ENCODE assay signal across 2 cellular contexts in the genomic region with DNA sequence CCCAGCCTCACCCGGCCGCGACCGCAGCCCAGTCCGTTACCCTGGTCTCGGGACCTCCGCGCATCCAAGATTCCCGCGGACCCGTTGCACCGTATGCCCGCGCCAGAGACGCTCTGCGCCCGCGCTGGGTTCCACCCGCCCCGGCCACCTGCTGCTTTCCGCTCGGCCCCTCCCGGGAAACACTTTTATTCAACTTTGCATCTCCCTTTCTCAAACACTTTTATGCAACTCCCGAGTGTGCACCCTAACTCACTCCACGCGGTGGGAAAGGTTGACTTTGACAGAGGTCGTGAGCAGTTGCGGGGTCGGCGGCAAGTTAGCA.
TF ChIP-seq lines count a peak whose summit lies in the region.

A gene with protein sequence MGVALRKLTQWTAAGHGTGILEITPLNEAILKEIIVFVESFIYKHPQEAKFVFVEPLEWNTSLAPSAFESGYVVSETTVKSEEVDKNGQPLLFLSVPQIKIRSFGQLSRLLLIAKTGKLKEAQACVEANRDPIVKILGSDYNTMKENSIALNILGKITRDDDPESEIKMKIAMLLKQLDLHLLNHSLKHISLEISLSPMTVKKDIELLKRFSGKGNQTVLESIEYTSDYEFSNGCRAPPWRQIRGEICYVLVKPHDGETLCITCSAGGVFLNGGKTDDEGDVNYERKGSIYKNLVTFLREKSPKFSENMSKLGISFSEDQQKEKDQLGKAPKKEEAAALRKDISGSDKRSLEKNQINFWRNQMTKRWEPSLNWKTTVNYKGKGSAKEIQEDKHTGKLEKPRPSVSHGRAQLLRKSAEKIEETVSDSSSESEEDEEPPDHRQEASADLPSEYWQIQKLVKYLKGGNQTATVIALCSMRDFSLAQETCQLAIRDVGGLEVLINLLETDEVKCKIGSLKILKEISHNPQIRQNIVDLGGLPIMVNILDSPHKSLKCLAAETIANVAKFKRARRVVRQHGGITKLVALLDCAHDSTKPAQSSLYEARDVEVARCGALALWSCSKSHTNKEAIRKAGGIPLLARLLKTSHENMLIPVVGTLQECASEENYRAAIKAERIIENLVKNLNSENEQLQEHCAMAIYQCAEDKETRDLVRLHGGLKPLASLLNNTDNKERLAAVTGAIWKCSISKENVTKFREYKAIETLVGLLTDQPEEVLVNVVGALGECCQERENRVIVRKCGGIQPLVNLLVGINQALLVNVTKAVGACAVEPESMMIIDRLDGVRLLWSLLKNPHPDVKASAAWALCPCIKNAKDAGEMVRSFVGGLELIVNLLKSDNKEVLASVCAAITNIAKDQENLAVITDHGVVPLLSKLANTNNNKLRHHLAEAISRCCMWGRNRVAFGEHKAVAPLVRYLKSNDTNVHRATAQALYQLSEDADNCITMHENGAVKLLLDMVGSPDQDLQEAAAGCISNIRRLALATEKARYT (minus strand): TSS at position 126 of the 322 bp plus-strand sequence. CDS start 3,937 bp downstream, outside the sequence.

TF ChIP-seq in SK-N-SH, 30 proteins besides CTCF, POLR2A, EP300 and RAD21 (continued from another document):
- TF ChIP-seq, protein P1, sequence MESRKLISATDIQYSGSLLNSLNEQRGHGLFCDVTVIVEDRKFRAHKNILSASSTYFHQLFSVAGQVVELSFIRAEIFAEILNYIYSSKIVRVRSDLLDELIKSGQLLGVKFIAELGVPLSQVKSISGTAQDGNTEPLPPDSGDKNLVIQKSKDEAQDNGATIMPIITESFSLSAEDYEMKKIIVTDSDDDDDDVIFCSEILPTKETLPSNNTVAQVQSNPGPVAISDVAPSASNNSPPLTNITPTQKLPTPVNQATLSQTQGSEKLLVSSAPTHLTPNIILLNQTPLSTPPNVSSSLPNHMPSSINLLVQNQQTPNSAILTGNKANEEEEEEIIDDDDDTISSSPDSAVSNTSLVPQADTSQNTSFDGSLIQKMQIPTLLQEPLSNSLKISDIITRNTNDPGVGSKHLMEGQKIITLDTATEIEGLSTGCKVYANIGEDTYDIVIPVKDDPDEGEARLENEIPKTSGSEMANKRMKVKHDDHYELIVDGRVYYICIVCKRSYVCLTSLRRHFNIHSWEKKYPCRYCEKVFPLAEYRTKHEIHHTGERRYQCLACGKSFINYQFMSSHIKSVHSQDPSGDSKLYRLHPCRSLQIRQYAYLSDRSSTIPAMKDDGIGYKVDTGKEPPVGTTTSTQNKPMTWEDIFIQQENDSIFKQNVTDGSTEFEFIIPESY (IDR thresholded peaks at IDR 0.05; ENCODE audit: borderline replicate concordance, low read depth) = no peak
- TF ChIP-seq RCOR1 (IDR thresholded peaks at IDR 0.05; ENCODE audit: low read length) = no peak
TF ChIP-seq in SK-N-SH: peak in this region for 0.

TF ChIP-seq in SK-N-SH treated with all-trans-retinoic acid at 6 μM for 48 hours, 23 proteins besides CTCF, POLR2A, EP300 and RAD21 (continued from another document):
- TF ChIP-seq, protein P2, sequence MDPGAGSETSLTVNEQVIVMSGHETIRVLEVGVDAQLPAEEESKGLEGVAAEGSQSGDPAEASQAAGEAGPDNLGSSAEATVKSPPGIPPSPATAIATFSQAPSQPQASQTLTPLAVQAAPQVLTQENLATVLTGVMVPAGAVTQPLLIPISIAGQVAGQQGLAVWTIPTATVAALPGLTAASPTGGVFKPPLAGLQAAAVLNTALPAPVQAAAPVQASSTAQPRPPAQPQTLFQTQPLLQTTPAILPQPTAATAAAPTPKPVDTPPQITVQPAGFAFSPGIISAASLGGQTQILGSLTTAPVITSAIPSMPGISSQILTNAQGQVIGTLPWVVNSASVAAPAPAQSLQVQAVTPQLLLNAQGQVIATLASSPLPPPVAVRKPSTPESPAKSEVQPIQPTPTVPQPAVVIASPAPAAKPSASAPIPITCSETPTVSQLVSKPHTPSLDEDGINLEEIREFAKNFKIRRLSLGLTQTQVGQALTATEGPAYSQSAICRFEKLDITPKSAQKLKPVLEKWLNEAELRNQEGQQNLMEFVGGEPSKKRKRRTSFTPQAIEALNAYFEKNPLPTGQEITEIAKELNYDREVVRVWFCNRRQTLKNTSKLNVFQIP (CRISPR knock-in tag; IDR thresholded peaks at IDR 0.05; ENCODE audit: borderline replicate concordance, low read depth) = no peak
